ENCODE assay signal across 29 cellular contexts in the genomic region with DNA sequence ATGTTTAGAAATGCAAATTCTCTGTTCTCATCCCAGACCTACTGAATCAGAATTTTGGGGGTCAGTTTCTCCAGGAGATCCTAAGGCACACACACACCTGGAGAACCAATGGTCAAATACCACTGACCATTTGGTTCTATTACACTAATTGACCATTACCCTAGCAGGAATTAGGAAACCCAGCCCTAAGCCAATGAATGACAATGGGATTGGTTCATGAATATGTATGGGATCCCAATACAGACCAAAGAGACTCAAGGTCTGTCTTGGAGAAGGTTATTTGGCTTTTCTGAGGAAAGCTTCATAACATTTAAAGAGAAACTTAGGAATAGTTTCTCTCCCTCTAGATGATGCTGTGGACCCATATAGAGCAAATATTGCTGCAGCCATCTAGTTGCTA.
"Had no signal": no experiment of that assay in that cellular context is flagged by ENCODE, and none has a peak within 500 bp of the region (broad histone marks: within the 10 kb centered on the region; RNA-seq: fewer than 3 reads in every experiment).

No MANE protein-coding gene starts in this region.

- FAIRE-seq: pancreas, small intestine, urothelium cell line had no signal

- H3K4me3 ChIP-seq: pancreas, psoas muscle, right lobe of liver, sigmoid colon, stomach, thoracic aorta, thyroid gland, tibial nerve, upper lobe of left lung, vagina had no signal

- H3K9me3 Mint-ChIP-seq: nephron progenitor cell, neural crest cell had no signal

- H3K27me3 Mint-ChIP-seq: natural killer cell treated with Interleukin-12 subunit alpha and Interleukin-12 subunit beta and Interleukin-15 and Interleukin-18, amount 100 ng/mL, for 72 hours; progenitor cell of endocrine pancreas; stimulated activated naive B cell treated with anti-CD40 and anti-IgM and Interleukin-4, amounts not matched to agents 10 μg/mL and 1 μg/mL and 100 μg/mL, for 72 hours; stimulated activated naive CD8-positive, alpha-beta T cell treated with anti-CD3 and anti-CD28 coated beads, Interleukin-15, Interleukin-2, amounts not matched to agents 100 ng/mL and 50 ng/mL, for 24 hours had no signal

- DNase-seq: nephron progenitor cell; nucleus accumbens; pancreas; posterior cingulate gyrus; psoas muscle; right cardiac atrium; right lobe of liver; sigmoid colon; small intestine; stimulated activated CD4-positive, alpha-beta T cell treated with anti-CD3 and anti-CD28 coated beads, Interleukin-15, amount 100 ng/mL, for 24 hours; stimulated activated CD4-positive, alpha-beta T cell treated with anti-CD3 and anti-CD28 coated beads, Interleukin-2, amount 100 ng/mL, for 24 hours; stimulated activated CD4-positive, alpha-beta T cell treated with anti-CD3 and anti-CD28 coated beads, Interleukin-2, amount 100 ng/mL, for 48 hours; stimulated activated CD4-positive, alpha-beta T cell treated with anti-CD3 and anti-CD28 coated beads, Interleukin-4, amount 100 ng/mL, for 24 hours; stimulated activated naive B cell treated with anti-CD40 and anti-IgM and Interleukin-4, amounts not matched to agents 10 μg/mL and 1 μg/mL and 100 μg/mL, for 72 hours; stimulated activated naive CD4-positive, alpha-beta T cell treated with Interleukin-2 at 50 U/mL for 16 hours; stomach; thyroid gland; trophoblast cell; upper lobe of left lung had no signal

- H3K36me3 Mint-ChIP-seq: natural killer cell treated with Interleukin-12 subunit alpha and Interleukin-12 subunit beta and Interleukin-15 and Interleukin-18, amount 100 ng/mL, for 72 hours; stimulated activated effector memory CD8-positive, alpha-beta T cell treated with anti-CD3 and anti-CD28 coated beads, Interleukin-12 subunit alpha, Interleukin-12 subunit beta, amount 100 ng/mL, for 72 hours; stimulated activated naive B cell treated with anti-CD40 and anti-IgM and Interleukin-4, amounts not matched to agents 10 μg/mL and 1 μg/mL and 100 μg/mL, for 72 hours had no signal

- H3K9me3 ChIP-seq: neutrophil, pancreas, psoas muscle, right lobe of liver, sigmoid colon, stomach, thoracic aorta, thyroid gland, tibial nerve, upper lobe of left lung, vagina had no signal

- ATAC-seq: natural killer cell treated with Interleukin-12 subunit alpha and Interleukin-12 subunit beta and Interleukin-15 and Interleukin-18, amount 100 ng/mL, for 72 hours; right cardiac atrium; stimulated activated effector memory CD8-positive, alpha-beta T cell treated with anti-CD3 and anti-CD28 coated beads, Interleukin-12 subunit alpha, Interleukin-12 subunit beta, amount 100 ng/mL, for 72 hours; stimulated activated naive B cell treated with anti-CD40 and anti-IgM and Interleukin-4, amounts not matched to agents 10 μg/mL and 1 μg/mL and 100 μg/mL, for 72 hours had no signal

- H3K27ac Mint-ChIP-seq: natural killer cell treated with Interleukin-12 subunit alpha and Interleukin-12 subunit beta and Interleukin-15 and Interleukin-18, amount 100 ng/mL, for 72 hours; nephron progenitor cell; progenitor cell of endocrine pancreas; stimulated activated effector memory CD8-positive, alpha-beta T cell treated with anti-CD3 and anti-CD28 coated beads, Interleukin-12 subunit alpha, Interleukin-12 subunit beta, amount 100 ng/mL, for 72 hours; stimulated activated naive B cell treated with anti-CD40 and anti-IgM and Interleukin-4, amounts not matched to agents 10 μg/mL and 1 μg/mL and 100 μg/mL, for 72 hours; stimulated activated naive CD8-positive, alpha-beta T cell treated with anti-CD3 and anti-CD28 coated beads, Interleukin-15, Interleukin-2, amounts not matched to agents 100 ng/mL and 50 ng/mL, for 24 hours had no signal

- H3K27me3 ChIP-seq: neutrophil, pancreas, right lobe of liver, sigmoid colon, stomach, thyroid gland, tibial nerve, upper lobe of left lung, vagina had no signal

- H3K4me1 Mint-ChIP-seq: stimulated activated effector memory CD8-positive, alpha-beta T cell treated with anti-CD3 and anti-CD28 coated beads, Interleukin-12 subunit alpha, Interleukin-12 subunit beta, amount 100 ng/mL, for 72 hours; stimulated activated naive B cell treated with anti-CD40 and anti-IgM and Interleukin-4, amounts not matched to agents 10 μg/mL and 1 μg/mL and 100 μg/mL, for 72 hours had no signal

- H3K4me3 Mint-ChIP-seq: natural killer cell treated with Interleukin-12 subunit alpha and Interleukin-12 subunit beta and Interleukin-15 and Interleukin-18, amount 100 ng/mL, for 72 hours; nephron progenitor cell; neural crest cell; stimulated activated effector memory CD8-positive, alpha-beta T cell treated with anti-CD3 and anti-CD28 coated beads, Interleukin-12 subunit alpha, Interleukin-12 subunit beta, amount 100 ng/mL, for 72 hours; stimulated activated naive B cell treated with anti-CD40 and anti-IgM and Interleukin-4, amounts not matched to agents 10 μg/mL and 1 μg/mL and 100 μg/mL, for 72 hours; stimulated activated naive CD8-positive, alpha-beta T cell treated with anti-CD3 and anti-CD28 coated beads, Interleukin-15, Interleukin-2, amounts not matched to agents 100 ng/mL and 50 ng/mL, for 24 hours had no signal

- H3K27ac ChIP-seq: neutrophil, pancreas, psoas muscle, right lobe of liver, sigmoid colon, stomach, thoracic aorta, thyroid gland, tibial nerve, upper lobe of left lung, vagina had no signal

- H3K4me1 ChIP-seq: pancreas, psoas muscle, right lobe of liver, sigmoid colon, stomach, thyroid gland, tibial nerve, upper lobe of left lung, vagina had no signal

- H3K36me3 ChIP-seq: neutrophil, pancreas, right lobe of liver, sigmoid colon, stomach, thoracic aorta, thyroid gland, tibial nerve, upper lobe of left lung, vagina had no signal
